In the genomic region with DNA sequence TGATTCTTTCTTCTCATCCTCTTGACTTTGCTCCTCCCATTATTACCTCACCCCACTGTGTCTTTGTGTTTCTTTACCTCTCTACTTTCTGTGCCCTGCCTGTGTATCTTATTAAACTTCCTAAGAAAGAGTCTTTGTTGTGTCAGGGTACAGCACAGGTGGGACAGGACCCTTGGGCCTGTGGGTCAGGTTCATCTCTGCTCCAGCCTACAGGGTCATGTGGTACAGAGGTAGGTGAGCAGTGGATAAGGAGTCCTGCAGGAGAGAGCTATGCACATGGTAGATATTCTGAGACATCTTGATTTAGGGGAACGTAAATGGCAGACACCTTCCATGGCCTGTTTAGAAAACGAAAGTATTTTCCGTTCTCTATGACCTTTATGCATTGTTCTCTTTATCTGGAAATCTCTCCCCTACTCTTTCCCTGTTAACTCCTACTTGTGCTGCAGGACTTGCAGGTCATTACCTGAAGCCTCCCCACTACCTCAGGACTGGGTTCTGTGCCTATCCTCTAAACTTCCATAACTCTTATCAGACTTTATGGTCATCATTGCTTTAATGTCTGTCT, we compare ENCODE assay signal across 2 cellular contexts.
TF ChIP-seq lines count a peak whose summit lies in the region.

No MANE protein-coding gene starts in this region.

TF ChIP-seq in SK-N-SH, 30 proteins besides CTCF, POLR2A, EP300 and RAD21:
- TF ChIP-seq SIN3A (IDR thresholded peaks at IDR 0.05; ENCODE audit: borderline replicate concordance, low read depth, low read length), result no peak

TF ChIP-seq in SK-N-SH treated with all-trans-retinoic acid at 6 μM for 48 hours, 23 proteins besides CTCF, POLR2A, EP300 and RAD21:
- TF ChIP-seq RARB (CRISPR knock-in tag; IDR thresholded peaks at IDR 0.05), result no peak
- no peak for TF ChIP-seq TCF4 (CRISPR knock-in tag; IDR thresholded peaks at IDR 0.05; ENCODE audit: borderline replicate concordance)
- TF ChIP-seq BACH2 (CRISPR knock-in tag; IDR thresholded peaks at IDR 0.05; ENCODE audit: borderline replicate concordance), result no peak
- no peak for TF ChIP-seq ZNF8 (CRISPR knock-in tag; IDR thresholded peaks at IDR 0.05)
- no peak for TF ChIP-seq CSDC2 (CRISPR knock-in tag; IDR thresholded peaks at IDR 0.05)
- TF ChIP-seq, protein P1, sequence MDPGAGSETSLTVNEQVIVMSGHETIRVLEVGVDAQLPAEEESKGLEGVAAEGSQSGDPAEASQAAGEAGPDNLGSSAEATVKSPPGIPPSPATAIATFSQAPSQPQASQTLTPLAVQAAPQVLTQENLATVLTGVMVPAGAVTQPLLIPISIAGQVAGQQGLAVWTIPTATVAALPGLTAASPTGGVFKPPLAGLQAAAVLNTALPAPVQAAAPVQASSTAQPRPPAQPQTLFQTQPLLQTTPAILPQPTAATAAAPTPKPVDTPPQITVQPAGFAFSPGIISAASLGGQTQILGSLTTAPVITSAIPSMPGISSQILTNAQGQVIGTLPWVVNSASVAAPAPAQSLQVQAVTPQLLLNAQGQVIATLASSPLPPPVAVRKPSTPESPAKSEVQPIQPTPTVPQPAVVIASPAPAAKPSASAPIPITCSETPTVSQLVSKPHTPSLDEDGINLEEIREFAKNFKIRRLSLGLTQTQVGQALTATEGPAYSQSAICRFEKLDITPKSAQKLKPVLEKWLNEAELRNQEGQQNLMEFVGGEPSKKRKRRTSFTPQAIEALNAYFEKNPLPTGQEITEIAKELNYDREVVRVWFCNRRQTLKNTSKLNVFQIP (CRISPR knock-in tag; IDR thresholded peaks at IDR 0.05; ENCODE audit: borderline replicate concordance, low read depth), result no peak
- TF ChIP-seq ESRRG (CRISPR knock-in tag; IDR thresholded peaks at IDR 0.05), result no peak
- TF ChIP-seq ZFP30 (CRISPR knock-in tag; IDR thresholded peaks at IDR 0.05), result no peak
- no peak for TF ChIP-seq PPARA (CRISPR knock-in tag; IDR thresholded peaks at IDR 0.05; ENCODE audit: borderline replicate concordance)
- no peak for TF ChIP-seq OSR1 (CRISPR knock-in tag; IDR thresholded peaks at IDR 0.05)
- TF ChIP-seq PATZ1 (CRISPR knock-in tag; IDR thresholded peaks at IDR 0.05; ENCODE audit: borderline replicate concordance), result no peak
- no peak for TF ChIP-seq ZC3H10 (CRISPR knock-in tag; IDR thresholded peaks at IDR 0.05)
- TF ChIP-seq ZNF565 (CRISPR knock-in tag; conservative IDR thresholded peaks at IDR 0.05; ENCODE audit: low read depth), result no peak
- TF ChIP-seq ZNF70 (CRISPR knock-in tag; IDR thresholded peaks at IDR 0.05), result no peak
- TF ChIP-seq ARNTL (CRISPR knock-in tag; IDR thresholded peaks at IDR 0.05; ENCODE audit: borderline replicate concordance, low read depth), result no peak
- TF ChIP-seq ZFP3 (CRISPR knock-in tag; IDR thresholded peaks at IDR 0.05), result no peak
- TF ChIP-seq SNAI2 (CRISPR knock-in tag; IDR thresholded peaks at IDR 0.05), result no peak
